Comparison of ENCODE assay signal across 13 cellular contexts in the genomic region with DNA sequence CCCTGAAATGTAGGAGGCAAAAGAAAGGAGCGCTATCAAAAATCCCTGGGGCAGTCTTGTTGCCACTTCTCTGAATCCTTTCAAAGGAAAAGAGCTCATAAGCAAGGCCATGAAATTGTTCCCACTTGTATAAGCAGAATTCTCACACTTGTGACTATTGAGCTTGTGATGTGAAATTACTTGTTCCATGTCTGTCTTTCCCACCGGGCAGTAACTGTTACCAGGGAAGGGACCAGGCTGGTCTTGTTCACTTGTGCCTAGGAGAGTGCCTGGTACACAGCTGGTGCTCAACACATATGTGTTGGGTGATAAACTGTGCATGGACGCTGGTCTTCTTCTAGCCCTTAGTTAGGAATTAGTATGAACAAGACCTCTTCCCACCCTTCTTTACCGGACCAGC.
DNase-seq lines count a peak whose midpoint lies in the region; ATAC-seq, FAIRE-seq and TF ChIP-seq lines count a peak whose summit lies in the region.
"Had no signal": no experiment of that assay in that cellular context is flagged by ENCODE, and none has a peak within 500 bp of the region (broad histone marks: within the 10 kb centered on the region; RNA-seq: fewer than 3 reads in every experiment).

No MANE protein-coding gene starts in this region.

- H3K4me3 ChIP-seq in Peyer's patch: no peak overlapping the region
- no peak overlapping the region for H3K4me3 ChIP-seq in H1 (ENCODE audit: extremely low read depth in 1 of 4, insufficient read depth in 2 of 4, low read depth in 3 of 4, low read length in 4 of 4)
- no peak overlapping the region for H3K4me3 ChIP-seq in mucosa of rectum (ENCODE audit: low read length in 2 of 2)
- H3K4me3 ChIP-seq in stomach smooth muscle (ENCODE audit: low read length in 2 of 2): no peak overlapping the region

- H3K36me3 ChIP-seq in Peyer's patch (no peaks in the 10 kb centered on the region), H1 (ENCODE audit: control insufficient read depth in 2 of 4, insufficient read depth in 4 of 4, low read length in 3 of 4) (no peaks in the 10 kb centered on the region), mucosa of rectum (ENCODE audit: control insufficient read depth in 2 of 2, insufficient read depth in 2 of 2, low read length in 2 of 2) (no peaks in the 10 kb centered on the region), stomach smooth muscle (ENCODE audit: control insufficient read depth in 2 of 2, insufficient read depth in 2 of 2, low read length in 2 of 2) (no peaks in the 10 kb centered on the region)
- H3K36me3 ChIP-seq: neutrophil had no signal

- H3K4me1 ChIP-seq in Peyer's patch: no peaks in the 10 kb centered on the region
- H3K4me1 ChIP-seq in H1 (replicated peaks in 1 of 4; ENCODE audit: control insufficient read depth in 3 of 4, insufficient read depth in 4 of 4, low read length in 3 of 4): peaks cover 0 to 4% (median 2%) of the 10 kb centered on the region in 4 experiments; a peak in 3 of 7 replicates
- H3K4me1 ChIP-seq in mucosa of rectum (ENCODE audit: control insufficient read depth in 2 of 2, insufficient read depth in 2 of 2, low read length in 2 of 2): no peaks in the 10 kb centered on the region
- peaks cover 13% of the 10 kb centered on the region for H3K4me1 ChIP-seq in stomach smooth muscle (ENCODE audit: control insufficient read depth, insufficient read depth, low read length)

- no peaks in the 10 kb centered on the region for H3K79me1 ChIP-seq in H1 (ENCODE audit: low read depth, low read length)

- no peaks in the 10 kb centered on the region for H3K23me2 ChIP-seq in H1 (ENCODE audit: low read depth, low read length)

- H3K27me3 ChIP-seq in Peyer's patch: no peaks in the 10 kb centered on the region
- H3K27me3 ChIP-seq in H1 (replicated peaks in 1 of 4; ENCODE audit: control insufficient read depth in 3 of 4, extremely low read depth in 1 of 4, insufficient read depth in 3 of 4, low read length in 3 of 4): no peaks in the 10 kb centered on the region
- no peaks in the 10 kb centered on the region for H3K27me3 ChIP-seq in mucosa of rectum (ENCODE audit: control insufficient read depth in 2 of 2, insufficient read depth in 2 of 2, low read length in 2 of 2)
- no peaks in the 10 kb centered on the region for H3K27me3 ChIP-seq in stomach smooth muscle (ENCODE audit: control insufficient read depth in 1 of 2, insufficient read depth in 2 of 2, low read length in 2 of 2)
- H3K27me3 ChIP-seq: neutrophil had no signal

- 93% methylated on average over 4 of the region's 4 CpGs; no CpG with 5 or more reads in 1 of the 2 experiments for WGBS in H1 (ENCODE audit: extremely low coverage in 1 of 2, insufficient coverage in 1 of 2, insufficient read length in 1 of 2, insufficient replicate concordance in 2 of 2, low coverage in 1 of 2, low lambda C conversion rate in 2 of 2, missing lambda C conversion rate in 1 of 2), 2 experiments

- H4K5ac ChIP-seq in H1 (ENCODE audit: insufficient read length, low read depth, low read length): no peak overlapping the region

- peak overlapping the region; percentile 36 for H4K91ac ChIP-seq in H1 (replicated peaks; ENCODE audit: insufficient read length, low read length)

- no peak overlapping the region for H3K23ac ChIP-seq in H1 (ENCODE audit: insufficient read length)

- TF ChIP-seq POLR2A in Peyer's patch (IDR thresholded peaks at IDR 0.05) (no peak), H1 (IDR thresholded peaks at IDR 0.05; ENCODE audit: control extremely low read depth in 1 of 2, low read depth in 2 of 2, low read length in 2 of 2) (no peak)

- ATAC-seq in HG03520 (IDR thresholded peaks at IDR 0.05; ENCODE audit: unreplicated experiment): no peak
- ATAC-seq: activated T-cell treated with anti-CD3 and anti-CD28 coated beads, Interleukin-2, amount 50 U/mL, for 4 hours had no signal

- DNase-seq in Peyer's patch: no peak
- DNase-seq in H1 (ENCODE audit: low read depth in 1 of 2, low spot score in 2 of 2): no peak
- DNase-seq in 8988T: no peak
- no peak for DNase-seq in Kasumi-1 (lab: John Stamatoyannopoulos, UW)
- no peak for DNase-seq in activated T-cell treated with anti-CD3 and anti-CD28 coated beads, Interleukin-2, amount 50 U/mL, for 48 hours
- DNase-seq: activated CD4-positive, alpha-beta T cell treated with anti-CD3 and anti-CD28 coated beads for 48 hours; activated T-cell treated with anti-CD3 and anti-CD28 coated beads, Interleukin-2, amount 50 U/mL, for 4 hours; DMS79 treated with DMSO at 0.1 percent for 48 hours; stimulated activated CD8-positive, alpha-beta memory T cell treated with anti-CD3 and anti-CD28 coated beads, Interleukin-4, amount 100 ng/mL, for 48 hours had no signal

- H2AFZ ChIP-seq in H1 (ENCODE audit: low read length): no peak overlapping the region; the same call in 1 of the 2 replicates

- FAIRE-seq in H1 (lab: Jason Lieb, UNC): no peak

- TF ChIP-seq RAD21 in H1 (IDR thresholded peaks at IDR 0.05 in 1 of 2, conservative IDR thresholded peaks at IDR 0.05 in 1 of 2; ENCODE audit: low read depth in 2 of 2, low read length in 2 of 2): no peak

- no peaks in the 10 kb centered on the region for H3K9me3 ChIP-seq in Peyer's patch
- H3K9me3 ChIP-seq in H1 (ENCODE audit: insufficient read depth in 2 of 2, low read depth in 1 of 2, low read length in 1 of 2): no peaks in the 10 kb centered on the region
- no peaks in the 10 kb centered on the region for H3K9me3 ChIP-seq in mucosa of rectum (ENCODE audit: control insufficient read depth in 2 of 2, low read length in 2 of 2)
- H3K9me3 ChIP-seq in stomach smooth muscle (ENCODE audit: control insufficient read depth in 2 of 2, low read length in 2 of 2): no peaks in the 10 kb centered on the region
- H3K9me3 ChIP-seq: neutrophil had no signal

- H3K18ac ChIP-seq in H1 (ENCODE audit: extremely low read depth, low read length): no peak overlapping the region

- no peak overlapping the region for H3K4ac ChIP-seq in H1 (replicated peaks; ENCODE audit: insufficient read length, low read depth, low read length)

- TF ChIP-seq CTCF in Peyer's patch (IDR thresholded peaks at IDR 0.05): no peak
- no peak for TF ChIP-seq CTCF in H1 (IDR thresholded peaks at IDR 0.05; ENCODE audit: control extremely low read depth in 1 of 3, insufficient read depth in 1 of 3, low read depth in 1 of 3, low read length in 3 of 3)

- no peaks in the 10 kb centered on the region for H3K79me2 ChIP-seq in H1 (ENCODE audit: control insufficient read depth in 1 of 2, insufficient read depth in 2 of 2, low read length in 2 of 2)

- no peak overlapping the region for H4K8ac ChIP-seq in H1 (ENCODE audit: extremely low read depth, insufficient read depth, low read length)

- no peak overlapping the region for H2BK20ac ChIP-seq in H1 (ENCODE audit: low read length)

- CTCF ChIA-PET in H1 (lab: Charles Lee; ENCODE audit: partially characterized antibody): interaction anchor here (0.7 to 1.6 kb wide), 5 partner anchors 14 to 148 kb away, joined by 3 to 4 read pairs (median 3); no protein-coding TSS in a partner anchor

- H3K56ac ChIP-seq in H1 (replicated peaks; ENCODE audit: insufficient read length, low read depth, low read length): no peak overlapping the region

- H2BK5ac ChIP-seq in H1 (ENCODE audit: low read depth, low read length): no peak overlapping the region

- no peaks in the 10 kb centered on the region for H4K20me1 ChIP-seq in H1 (replicated peaks in 1 of 2; ENCODE audit: control insufficient read depth in 1 of 2, insufficient read depth in 2 of 2, low read length in 2 of 2)

- H3K14ac ChIP-seq in H1 (ENCODE audit: insufficient read length): no peak overlapping the region

- no peak overlapping the region for H2AK5ac ChIP-seq in H1 (ENCODE audit: low read depth, low read length)

- POLR2A ChIA-PET in H1 (lab: Charles Lee; ENCODE audit: partially characterized antibody): interaction anchor here (0.7 kb wide), 1 partner anchor 18 kb away, joined by 3 read pairs; no protein-coding TSS in a partner anchor

- H3K27ac ChIP-seq in Peyer's patch (peak overlapping the region; percentile 3 to 73 (median 61)), H1 (ENCODE audit: low read depth, low read length) (no peak overlapping the region), mucosa of rectum (ENCODE audit: low read depth in 2 of 2, low read length in 2 of 2) (peak overlapping the region; percentile 49 to 53), stomach smooth muscle (ENCODE audit: low read length) (peak overlapping the region; percentile 18)
- H3K27ac ChIP-seq: neutrophil had no signal

- H3K4me2 ChIP-seq in H1 (ENCODE audit: insufficient read depth in 1 of 2, low read depth in 2 of 2, low read length in 2 of 2): no peak overlapping the region

- no peak overlapping the region for H3K9ac ChIP-seq in H1 (replicated peaks in 1 of 4; ENCODE audit: extremely low read depth in 1 of 4, low read depth in 3 of 4, low read length in 3 of 4)
- H3K9ac ChIP-seq in mucosa of rectum (ENCODE audit: low read depth in 1 of 2, low read length in 2 of 2): no peak overlapping the region
- H3K9ac ChIP-seq in stomach smooth muscle (ENCODE audit: low read length in 2 of 2): no peak overlapping the region

- H2BK15ac ChIP-seq in H1 (ENCODE audit: low read length): no peak overlapping the region

- TF ChIP-seq EP300 in H1 (IDR thresholded peaks at IDR 0.05; ENCODE audit: borderline replicate concordance in 1 of 2, low read depth in 2 of 2, low read length in 2 of 2): no peak

- H2BK120ac ChIP-seq in H1 (replicated peaks; ENCODE audit: low read depth, low read length): no peak overlapping the region

- no peak overlapping the region for H2BK12ac ChIP-seq in H1 (ENCODE audit: low read depth, low read length)

TF ChIP-seq in H1, 55 proteins besides CTCF, POLR2A, EP300 and RAD21 (continues in another document):
- TF ChIP-seq CBX8 (IDR thresholded peaks at IDR 0.05; ENCODE audit: borderline replicate concordance, low read depth, low read length): no peak
- TF ChIP-seq KDM4A (IDR thresholded peaks at IDR 0.05; ENCODE audit: low read depth, low read length, severe bottlenecking): no peak
- TF ChIP-seq FOSL1 (IDR thresholded peaks at IDR 0.05; ENCODE audit: insufficient read depth, low read depth, low read length): no peak
- TF ChIP-seq BCL11A (IDR thresholded peaks at IDR 0.05; ENCODE audit: low read depth in 2 of 2, low read length in 2 of 2): no peak
- no peak for TF ChIP-seq SIN3A (conservative IDR thresholded peaks at IDR 0.05 in 1 of 2, IDR thresholded peaks at IDR 0.05 in 1 of 2; ENCODE audit: low read depth in 1 of 2, low read length in 2 of 2)
- TF ChIP-seq RBBP5 (IDR thresholded peaks at IDR 0.05; ENCODE audit: borderline replicate concordance, low read depth, low read length): no peak
- TF ChIP-seq GTF2F1 (IDR thresholded peaks at IDR 0.05; ENCODE audit: borderline replicate concordance, low read depth, low read length): no peak
- TF ChIP-seq, protein P1, sequence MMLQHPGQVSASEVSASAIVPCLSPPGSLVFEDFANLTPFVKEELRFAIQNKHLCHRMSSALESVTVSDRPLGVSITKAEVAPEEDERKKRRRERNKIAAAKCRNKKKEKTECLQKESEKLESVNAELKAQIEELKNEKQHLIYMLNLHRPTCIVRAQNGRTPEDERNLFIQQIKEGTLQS (IDR thresholded peaks at IDR 0.05; ENCODE audit: insufficient read depth, low read depth, low read length): no peak
- no peak for TF ChIP-seq NRF1 (IDR thresholded peaks at IDR 0.05; ENCODE audit: low read depth, low read length)
- TF ChIP-seq TCF12 (IDR thresholded peaks at IDR 0.05; ENCODE audit: low read depth, low read length): no peak
